Comparison of ENCODE assay signal across 9 cellular contexts in genomic region chr18:45275367-45276113, GRCh38.
DNase-seq lines count a peak whose midpoint lies in the region; ATAC-seq and TF ChIP-seq lines count a peak whose summit lies in the region.
"Had no signal": no experiment of that assay in that cellular context is flagged by ENCODE, and none has a peak within 500 bp of the region (broad histone marks: within the 10 kb centered on the region; RNA-seq: fewer than 3 reads in every experiment).

No MANE protein-coding gene starts in this region.

- no peaks in the 10 kb centered on the region; a peak in 1 of 5 replicates for H3K9me3 Mint-ChIP-seq in H9
- peaks cover 0 to 5% (median 0%) of the 10 kb centered on the region in 6 donors for H3K9me3 Mint-ChIP-seq in immature natural killer cell
- H3K9me3 Mint-ChIP-seq: central memory CD8-positive, alpha-beta T cell had no signal

- H2BK5ac ChIP-seq in H9 (ENCODE audit: insufficient read length, low read length), result no peak overlapping the region

- H3K4me1 Mint-ChIP-seq in H9 (no peaks in the 10 kb centered on the region), immature natural killer cell (no peaks in the 10 kb centered on the region)
- H3K4me1 Mint-ChIP-seq: central memory CD8-positive, alpha-beta T cell had no signal

- H3K23me2 ChIP-seq in H9 (ENCODE audit: insufficient read length, low read depth, low read length, poor library complexity, severe bottlenecking), result no peaks in the 10 kb centered on the region

- H2BK15ac ChIP-seq in H9 (ENCODE audit: low read depth, low read length), result no peak overlapping the region

- no peaks in the 10 kb centered on the region; a peak in 1 of 7 replicates for H3K36me3 Mint-ChIP-seq in H9 (ENCODE audit: insufficient read depth in 1 of 3, low read depth in 3 of 3)
- peaks cover 0 to 3% (median 0%) of the 10 kb centered on the region in 3 donors for H3K36me3 Mint-ChIP-seq in immature natural killer cell

- H3K27me3 ChIP-seq in H9 (ENCODE audit: insufficient read depth, low read length), result no peaks in the 10 kb centered on the region

- H2AFZ ChIP-seq in H9 (ENCODE audit: low read length), result no peak overlapping the region

- H3T11ph ChIP-seq in H9 (ENCODE audit: low read length), result no peak overlapping the region

- no peak overlapping the region for H3K4ac ChIP-seq in H9 (ENCODE audit: low read depth, low read length)

- no peak overlapping the region for H4K91ac ChIP-seq in H9 (ENCODE audit: insufficient read length, low read depth, low read length)

- H3K79me2 ChIP-seq in H9 (ENCODE audit: insufficient read depth, low read length), result no peaks in the 10 kb centered on the region

- H2BK20ac ChIP-seq in H9 (ENCODE audit: low read depth, low read length, poor library complexity, severe bottlenecking), result no peak overlapping the region

- WGBS in H9 (ENCODE audit: extremely low coverage, insufficient read length, low lambda C conversion rate), result no CpG with 5 or more reads among the region's 5 CpGs

- DNase-seq in H9 (no peak), SW480 (ENCODE audit: low spot score) (peak; percentile 1), immature natural killer cell (peak; percentile 2 to 12 (median 4)), Ammon's horn (ENCODE audit: low spot score) (no peak), C1 segment of cervical spinal cord (lab: John Stamatoyannopoulos, UW) (no peak)
- no peak for DNase-seq in stimulated activated CD4-positive, alpha-beta T cell treated with anti-CD3 and anti-CD28 coated beads, Interleukin-1b, Interleukin-23, amount 100 ng/mL, for 48 hours

- H3K56ac ChIP-seq in H9 (ENCODE audit: insufficient read length, low read depth, low read length), result no peak overlapping the region

- H3K23ac ChIP-seq in H9 (ENCODE audit: insufficient read length, low read depth, low read length), result no peak overlapping the region

- no peaks in the 10 kb centered on the region for H4K20me1 ChIP-seq in H9 (ENCODE audit: control insufficient read depth, insufficient read depth, insufficient read length)

- no peak overlapping the region for H3K14ac ChIP-seq in H9 (ENCODE audit: insufficient read depth, low read length)

- no peak overlapping the region for H4K8ac ChIP-seq in H9 (replicated peaks; ENCODE audit: insufficient read length, low read depth, low read length)

- H3K4me3 Mint-ChIP-seq in H9 (no peak overlapping the region), immature natural killer cell (no peak overlapping the region)
- H3K4me3 Mint-ChIP-seq: central memory CD8-positive, alpha-beta T cell had no signal

- H4K5ac ChIP-seq in H9 (ENCODE audit: insufficient read length, low read depth, low read length), result no peak overlapping the region

- no peak overlapping the region for H2BK12ac ChIP-seq in H9 (ENCODE audit: insufficient read length, low read depth, low read length)

- no peak overlapping the region for H2AK5ac ChIP-seq in H9 (ENCODE audit: insufficient read length, low read length)

- TF ChIP-seq CTCF in C4-2B (conservative IDR thresholded peaks at IDR 0.05) (peak; percentile 83), H9 (conservative IDR thresholded peaks at IDR 0.05) (peak; percentile 94)

- no peak overlapping the region for H3K18ac ChIP-seq in H9 (ENCODE audit: insufficient read length, low read depth, low read length)

- H3K4me1 ChIP-seq in H9 (ENCODE audit: insufficient read depth, low read length), result no peaks in the 10 kb centered on the region

- H3K27ac ChIP-seq in C4-2B (no peak overlapping the region), H9 (ENCODE audit: insufficient read length, low read depth, low read length) (no peak overlapping the region)

- H3K4me2 ChIP-seq in H9 (ENCODE audit: insufficient read depth, insufficient read length, low read length), result no peak overlapping the region

- H3K27ac Mint-ChIP-seq in H9 (no peak overlapping the region), immature natural killer cell (no peak overlapping the region)

- H3K79me1 ChIP-seq in H9 (ENCODE audit: insufficient read depth, low read depth, low read length, poor library complexity, severe bottlenecking), result no peaks in the 10 kb centered on the region

- H2BK120ac ChIP-seq in H9 (ENCODE audit: low read depth, low read length, poor library complexity, severe bottlenecking), result no peak overlapping the region

- H3K27me3 Mint-ChIP-seq in H9 (ENCODE audit: low read depth), result no peaks in the 10 kb centered on the region
- peaks cover 0 to 2% (median 2%) of the 10 kb centered on the region in 3 donors for H3K27me3 Mint-ChIP-seq in immature natural killer cell (ENCODE audit: low read depth in 3 of 3)

- ATAC-seq in GM18517 (IDR thresholded peaks at IDR 0.05; ENCODE audit: unreplicated experiment), result no peak

- no peaks in the 10 kb centered on the region for H3K9me3 ChIP-seq in H9 (ENCODE audit: control insufficient read depth, low read depth, low read length)

- no peak overlapping the region for H3K9ac ChIP-seq in H9 (ENCODE audit: extremely low read depth, insufficient read length, low read length)

Comparison
In these comparisons a context has a peak if more than half of its experiments do, and no peak if none do; other contexts are left out.
1. DNase-seq: peak in SW480 (single experiment) and immature natural killer cell (3 of 3); none in H9 (single experiment), stimulated activated CD4-positive, alpha-beta T cell treated with anti-CD3 and anti-CD28 coated beads, Interleukin-1b, Interleukin-23, amount 100 ng/mL, for 48 hours (single experiment), Ammon's horn (single experiment) and C1 segment of cervical spinal cord (0 of 14).